25 cellular contexts compared by ENCODE assay signal in genomic region chr2:223232896-223233295, GRCh38.
"Had no signal": no experiment of that assay in that cellular context is flagged by ENCODE, and none has a peak within 500 bp of the region (broad histone marks: within the 10 kb centered on the region; RNA-seq: fewer than 3 reads in every experiment).

No MANE protein-coding gene starts in this region.

- H3K4me2 ChIP-seq: hepatocyte had no signal

- H2AFZ ChIP-seq: hepatocyte had no signal

- H3K27ac Mint-ChIP-seq: dendritic cell treated with granulocyte-macrophage colony-stimulating factor and Interleukin-4, amounts not matched to agents 40 ng/mL and 50 ng/mL, for 4 days; effector memory CD8-positive, alpha-beta T cell; endodermal cell; immature natural killer cell had no signal

- H3K4me3 ChIP-seq: colonic mucosa, esophagus muscularis mucosa, gastroesophageal sphincter, heart left ventricle, hepatocyte, left lung, lower lobe of right lung had no signal

- H3K4me3 Mint-ChIP-seq: dendritic cell treated with granulocyte-macrophage colony-stimulating factor and Interleukin-4, amounts not matched to agents 40 ng/mL and 50 ng/mL, for 4 days; effector memory CD8-positive, alpha-beta T cell; endodermal cell; immature natural killer cell had no signal

- H3K79me2 ChIP-seq: hepatocyte had no signal

- H3K27ac ChIP-seq: colonic mucosa, epithelial cell of prostate, esophagus muscularis mucosa, foreskin keratinocyte, gastroesophageal sphincter, heart left ventricle, hepatocyte, left lung, lower lobe of right lung had no signal

- H3K36me3 Mint-ChIP-seq: immature natural killer cell had no signal

- ATAC-seq: effector memory CD8-positive, alpha-beta T cell; foreskin keratinocyte; gastroesophageal sphincter; heart left ventricle; left colon; left lung; left ventricle myocardium superior; lower lobe of right lung had no signal

- H3K9me3 ChIP-seq: colonic mucosa, esophagus muscularis mucosa, gastroesophageal sphincter, heart left ventricle, left lung, lower lobe of right lung had no signal

- DNase-seq: colonic mucosa; cortex of kidney; effector CD8-positive, alpha-beta T cell; effector memory CD8-positive, alpha-beta T cell; endodermal cell; erythroblast; foreskin keratinocyte; heart left ventricle; hypothalamus; immature natural killer cell; islet precursor cell; kidney; kidney glomerular epithelial cell; left colon; left lung; left ventricle myocardium superior; lower lobe of right lung; mesenchymal stem cell; midbrain had no signal

- FAIRE-seq: frontal cortex, kidney had no signal

- H3K9me3 Mint-ChIP-seq: dendritic cell treated with granulocyte-macrophage colony-stimulating factor and Interleukin-4, amounts not matched to agents 40 ng/mL and 50 ng/mL, for 4 days; endodermal cell had no signal

- H3K27me3 ChIP-seq: colonic mucosa, esophagus muscularis mucosa, foreskin keratinocyte, gastroesophageal sphincter, heart left ventricle, hepatocyte, left lung had no signal

- H3K27me3 Mint-ChIP-seq: dendritic cell treated with granulocyte-macrophage colony-stimulating factor and Interleukin-4, amounts not matched to agents 40 ng/mL and 50 ng/mL, for 4 days; effector memory CD8-positive, alpha-beta T cell had no signal

- H3K36me3 ChIP-seq: colonic mucosa, esophagus muscularis mucosa, gastroesophageal sphincter, heart left ventricle, left lung, lower lobe of right lung had no signal

- H3K4me1 ChIP-seq: colonic mucosa, esophagus muscularis mucosa, gastroesophageal sphincter, heart left ventricle, left lung, lower lobe of right lung had no signal

- H3K4me1 Mint-ChIP-seq: immature natural killer cell had no signal
